ENCODE assay signal across 8 cellular contexts in genomic region chr19:43619262-43620060, GRCh38. TPM values are rescaled to one million over a fixed set of nuclear protein-coding genes. Genes with fewer than 3 reads are reported as not detected.
DNase-seq lines count a peak whose midpoint lies in the region; ATAC-seq and TF ChIP-seq lines count a peak whose summit lies in the region.

A gene with protein sequence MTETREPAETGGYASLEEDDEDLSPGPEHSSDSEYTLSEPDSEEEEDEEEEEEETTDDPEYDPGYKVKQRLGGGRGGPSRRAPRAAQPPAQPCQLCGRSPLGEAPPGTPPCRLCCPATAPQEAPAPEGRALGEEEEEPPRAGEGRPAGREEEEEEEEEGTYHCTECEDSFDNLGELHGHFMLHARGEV (minus strand): TSS chr19:43619629. CDS start chr19:43614304, 5,325 bp downstream.

- no peak for TF ChIP-seq CTCF in GM10248 (IDR thresholded peaks at IDR 0.05; ENCODE audit: control extremely low read depth, extremely low read depth, low read depth, missing control alignments)
- no peak for TF ChIP-seq CTCF in SU-DHL-6 (IDR thresholded peaks at IDR 0.05; ENCODE audit: insufficient read depth, low read length, poor library complexity, severe bottlenecking)
- no peak for TF ChIP-seq CTCF in osteocyte (IDR thresholded peaks at IDR 0.05)
- no peak for TF ChIP-seq CTCF in thoracic aorta (IDR thresholded peaks at IDR 0.05)

- H3K9me3 Mint-ChIP-seq in activated naive CD8-positive, alpha-beta T cell treated with anti-CD3 and anti-CD28 coated beads, Interleukin-2, amount 10 ng/mL, durations not matched to agents 7 days and 5 days = no peaks in the 10 kb centered on the region
- no peaks in the 10 kb centered on the region for H3K9me3 Mint-ChIP-seq in osteocyte (ENCODE audit: unreplicated experiment)

- CTCF ChIA-PET in GM10248 (lab: Yijun Ruan, JAX) = interaction anchor here (0.7 kb wide), 1 partner anchor 64 kb away, joined by 3 read pairs; no protein-coding TSS in a partner anchor

- peak; percentile 74 for ATAC-seq in HG02571 (IDR thresholded peaks at IDR 0.05; ENCODE audit: unreplicated experiment)
- peak; percentile 84 for ATAC-seq in activated naive CD8-positive, alpha-beta T cell treated with anti-CD3 and anti-CD28 coated beads, Interleukin-2, amount 10 ng/mL, durations not matched to agents 7 days and 5 days (ENCODE audit: low read depth)
- peak; percentile 71 for ATAC-seq in thoracic aorta (ENCODE audit: insufficient number of reproducible peaks, low FRiP score, low read depth)

- no peaks in the 10 kb centered on the region for H3K9me2 ChIP-seq in SU-DHL-6 (replicated peaks; ENCODE audit: insufficient read depth, low read length)

- no peaks in the 10 kb centered on the region for H4K20me1 ChIP-seq in SU-DHL-6 (ENCODE audit: low read depth, low read length)

- DNase-seq in GM10248 (ENCODE audit: extremely low spot score) = peak; percentile 93
- peak; percentile 96 for DNase-seq in NCI-H1048 (lab: John Stamatoyannopoulos, UW)
- DNase-seq in activated naive CD8-positive, alpha-beta T cell treated with anti-CD3 and anti-CD28 coated beads, Interleukin-2, amount 10 ng/mL, durations not matched to agents 7 days and 5 days = peak; percentile 89
- peak; percentile 84 to 98 (median 94) for DNase-seq in head of caudate nucleus
- peak; percentile 96 for DNase-seq in osteocyte (ENCODE audit: extremely low spot score, unreplicated experiment)
- DNase-seq in thoracic aorta (ENCODE audit: low spot score) = peak; percentile 35

- H3K79me2 ChIP-seq in SU-DHL-6 (ENCODE audit: insufficient read depth, low read length) = peaks cover 37% of the 10 kb centered on the region

- H3K27me3 ChIP-seq in SU-DHL-6 (ENCODE audit: low read length) (no peaks in the 10 kb centered on the region), thoracic aorta (replicated peaks; ENCODE audit: insufficient read depth) (no peaks in the 10 kb centered on the region)

- H3K4me3 ChIP-seq in SU-DHL-6 (ENCODE audit: insufficient read depth, low read length, poor library complexity, severe bottlenecking) (peak within 1 kb of the TSS; percentile 65), thoracic aorta (peak within 1 kb of the TSS; percentile 72)

- H3K36me3 ChIP-seq in SU-DHL-6 (ENCODE audit: low read length) (no peaks in the 10 kb centered on the region), thoracic aorta (no peaks in the 10 kb centered on the region)

- peaks cover 0 to 16% of the 10 kb centered on the region in 2 donors for H3K4me1 ChIP-seq in thoracic aorta (ENCODE audit: control insufficient read depth in 1 of 2, low read depth in 2 of 2)

- no peaks in the 10 kb centered on the region for H3K27me3 Mint-ChIP-seq in activated naive CD8-positive, alpha-beta T cell treated with anti-CD3 and anti-CD28 coated beads, Interleukin-2, amount 10 ng/mL, durations not matched to agents 7 days and 5 days
- H3K27me3 Mint-ChIP-seq in osteocyte (ENCODE audit: unreplicated experiment) = no peaks in the 10 kb centered on the region

- POLR2A ChIA-PET in GM10248 (lab: Yijun Ruan, JAX) = no interaction called here
- POLR2A ChIA-PET in activated naive CD8-positive, alpha-beta T cell treated with anti-CD3 and anti-CD28 coated beads, Interleukin-2, amount 10 ng/mL, durations not matched to agents 7 days and 5 days (lab: Charles Lee) = interaction anchor here (1.4 kb wide), 1 partner anchor 23 kb away, joined by 6 read pairs; the partner anchor contains the start of genes IRGQ and ZNF576

- H3F3A ChIP-seq in SU-DHL-6 (ENCODE audit: insufficient read depth) = peaks cover 21% of the 10 kb centered on the region

- H3K4me1 Mint-ChIP-seq in activated naive CD8-positive, alpha-beta T cell treated with anti-CD3 and anti-CD28 coated beads, Interleukin-2, amount 10 ng/mL, durations not matched to agents 7 days and 5 days = peaks cover 14% of the 10 kb centered on the region
- peaks cover 17% of the 10 kb centered on the region for H3K4me1 Mint-ChIP-seq in osteocyte (ENCODE audit: unreplicated experiment)

- intact Hi-C loops in head of caudate nucleus (cut with DNase I) = no loop called here

- H3K27ac ChIP-seq in SU-DHL-6 (ENCODE audit: low read depth, low read length) (peak within 1 kb of the TSS; percentile 69), thoracic aorta (peak within 1 kb of the TSS; percentile 80 to 84)

- peaks cover 2% of the 10 kb centered on the region for H3K36me3 Mint-ChIP-seq in activated naive CD8-positive, alpha-beta T cell treated with anti-CD3 and anti-CD28 coated beads, Interleukin-2, amount 10 ng/mL, durations not matched to agents 7 days and 5 days
- peaks cover under 1% of the 10 kb centered on the region for H3K36me3 Mint-ChIP-seq in osteocyte (ENCODE audit: unreplicated experiment)

- H3K9me3 ChIP-seq in SU-DHL-6 (ENCODE audit: insufficient read depth, low read length) (no peaks in the 10 kb centered on the region), thoracic aorta (no peaks in the 10 kb centered on the region)

- H3K9ac ChIP-seq in SU-DHL-6 (ENCODE audit: low read length) = peak within 1 kb of the TSS; percentile 75

- H3K4me3 Mint-ChIP-seq in activated naive CD8-positive, alpha-beta T cell treated with anti-CD3 and anti-CD28 coated beads, Interleukin-2, amount 10 ng/mL, durations not matched to agents 7 days and 5 days = peak within 1 kb of the TSS; percentile 93
- H3K4me3 Mint-ChIP-seq in osteocyte (ENCODE audit: unreplicated experiment) = peak within 1 kb of the TSS; percentile 95

- peak within 1 kb of the TSS; percentile 78 for H3K4me2 ChIP-seq in SU-DHL-6 (ENCODE audit: low read depth, low read length, poor library complexity, severe bottlenecking)

- peak within 1 kb of the TSS; percentile 83 for H2AFZ ChIP-seq in SU-DHL-6 (ENCODE audit: low read depth, low read length, severe bottlenecking)

- H3K27ac Mint-ChIP-seq in activated naive CD8-positive, alpha-beta T cell treated with anti-CD3 and anti-CD28 coated beads, Interleukin-2, amount 10 ng/mL, durations not matched to agents 7 days and 5 days = peak within 1 kb of the TSS; percentile 97
- peak within 1 kb of the TSS; percentile 97 for H3K27ac Mint-ChIP-seq in osteocyte (ENCODE audit: unreplicated experiment)

RNA-seq across cellular contexts. Expression of the gene that starts here (rescaled TPM):
- total RNA-seq in activated naive CD8-positive, alpha-beta T cell treated with anti-CD3 and anti-CD28 coated beads, Interleukin-2, amount 10 ng/mL, durations not matched to agents 7 days and 5 days = 10 to 100 TPM; 23.3 to 23.7 TPM
- 64.0 and 74.1 TPM in 2 replicates for total RNA-seq in osteocyte
- total RNA-seq in thoracic aorta = 10 to 100 TPM; 24.1 to 37.8 TPM

Comparison
In these comparisons a context has a peak if more than half of its experiments do, and no peak if none do; other contexts are left out.
1. Peak in every context shown above with its lines: DNase-seq, ATAC-seq, H3K4me3 ChIP-seq and H3K27ac ChIP-seq.
2. DNase-seq: peak in every context shown above with its lines; median percentile 96 in NCI-H1048; 96 in osteocyte; 94 in head of caudate nucleus; 93 in GM10248; 89 in activated naive CD8-positive, alpha-beta T cell treated with anti-CD3 and anti-CD28 coated beads, Interleukin-2, amount 10 ng/mL, durations not matched to agents 7 days and 5 days; 35 in thoracic aorta.